8 cellular contexts compared by ENCODE assay signal in genomic region chr3:129628169-129628522, GRCh38. TPM values are rescaled to one million over a fixed set of nuclear protein-coding genes. Genes with fewer than 3 reads are reported as not detected.
DNase-seq lines count a peak whose midpoint lies in the region; FAIRE-seq and TF ChIP-seq lines count a peak whose summit lies in the region.

No MANE protein-coding gene starts in this region.

- no peaks in the 10 kb centered on the region for H3K27me3 Mint-ChIP-seq in astrocyte (ENCODE audit: low read depth, unreplicated experiment)

- H3K4me3 ChIP-seq in Loucy (ENCODE audit: low read length, poor library complexity, severe bottlenecking) (peak overlapping the region; percentile 85), astrocyte (ENCODE audit: insufficient read depth, low read depth, low read length) (peak overlapping the region; percentile 48), keratinocyte (ENCODE audit: control insufficient read depth in 2 of 3, extremely low read depth in 1 of 3, insufficient read depth in 2 of 3, low read depth in 1 of 3, low read length in 3 of 3) (peak overlapping the region in 1 of 3 experiments; percentile 73), stomach smooth muscle (ENCODE audit: low read length in 2 of 2) (peak overlapping the region; percentile 82 to 86)

- peaks cover 19% of the 10 kb centered on the region for H3K4me1 Mint-ChIP-seq in astrocyte (ENCODE audit: low read depth, unreplicated experiment)

- peak overlapping the region; percentile 86 for H3K4me3 Mint-ChIP-seq in astrocyte (ENCODE audit: unreplicated experiment)

- H3K4me1 ChIP-seq in Loucy (ENCODE audit: insufficient read depth, low read length, poor library complexity, severe bottlenecking) (peaks cover 22% of the 10 kb centered on the region), astrocyte (ENCODE audit: insufficient read depth, low read length) (peaks cover 35% of the 10 kb centered on the region), keratinocyte (ENCODE audit: control insufficient read depth, extremely low read depth, insufficient read depth, low read length) (peaks cover 26% of the 10 kb centered on the region), stomach smooth muscle (ENCODE audit: control insufficient read depth, insufficient read depth, low read length) (peaks cover 36% of the 10 kb centered on the region)

- H4K20me1 ChIP-seq in Loucy (ENCODE audit: insufficient read depth, low read length, poor library complexity, severe bottlenecking) (no peaks in the 10 kb centered on the region), astrocyte (ENCODE audit: insufficient read depth, low read length) (no peaks in the 10 kb centered on the region), keratinocyte (ENCODE audit: control insufficient read depth, extremely low read depth, insufficient read depth, low read length) (no peaks in the 10 kb centered on the region)

- no peak overlapping the region for H3K27ac ChIP-seq in astrocyte (ENCODE audit: low read depth, low read length)
- H3K27ac ChIP-seq in keratinocyte (ENCODE audit: control insufficient read depth, insufficient read depth, low read length): peak overlapping the region; percentile 90
- peak overlapping the region; percentile 88 for H3K27ac ChIP-seq in stomach smooth muscle (ENCODE audit: low read length)

- no peaks in the 10 kb centered on the region for H3K9me2 ChIP-seq in Loucy (replicated peaks; ENCODE audit: low read depth, low read length)

- peak overlapping the region; percentile 80 for H3K4me2 ChIP-seq in Loucy (ENCODE audit: low read depth, low read length, poor library complexity, severe bottlenecking)
- peak overlapping the region; percentile 90 for H3K4me2 ChIP-seq in astrocyte (ENCODE audit: low read length)
- H3K4me2 ChIP-seq in keratinocyte (ENCODE audit: control insufficient read depth, extremely low read depth, insufficient read depth, low read depth, low read length): peak overlapping the region; percentile 94

- H3K9me3 ChIP-seq in Loucy (ENCODE audit: insufficient read depth, low read depth, low read length) (no peaks in the 10 kb centered on the region), astrocyte (ENCODE audit: insufficient read depth, low read depth, low read length) (no peaks in the 10 kb centered on the region), keratinocyte (ENCODE audit: control insufficient read depth, low read depth, low read length) (no peaks in the 10 kb centered on the region), stomach smooth muscle (ENCODE audit: control insufficient read depth in 2 of 2, low read length in 2 of 2) (no peaks in the 10 kb centered on the region)

- in situ Hi-C loops in GM13976 (cut with MboI; ENCODE audit: low sequenced_read_pairs, unreplicated experiment): no loop called here

- no peaks in the 10 kb centered on the region for H3K27me3 ChIP-seq in Loucy (ENCODE audit: insufficient read depth, low read length, poor library complexity, severe bottlenecking)
- H3K27me3 ChIP-seq in astrocyte (ENCODE audit: insufficient read depth, low read length): no peaks in the 10 kb centered on the region
- H3K27me3 ChIP-seq in keratinocyte (ENCODE audit: control insufficient read depth, extremely low read depth, insufficient read depth, low read length): no peaks in the 10 kb centered on the region
- H3K27me3 ChIP-seq in stomach smooth muscle (ENCODE audit: control insufficient read depth in 1 of 2, insufficient read depth in 2 of 2, low read length in 2 of 2): no peaks in the 10 kb centered on the region

- H3K36me3 ChIP-seq in Loucy (ENCODE audit: insufficient read depth, low read length) (no peaks in the 10 kb centered on the region), astrocyte (ENCODE audit: insufficient read depth, low read length) (no peaks in the 10 kb centered on the region), keratinocyte (ENCODE audit: control insufficient read depth in 2 of 2, extremely low read depth in 1 of 2, insufficient read depth in 2 of 2, low read length in 2 of 2) (no peaks in the 10 kb centered on the region), stomach smooth muscle (ENCODE audit: control insufficient read depth in 2 of 2, insufficient read depth in 2 of 2, low read length in 2 of 2) (no peaks in the 10 kb centered on the region)

- dilution Hi-C loops in keratinocyte (cut with MboI; ENCODE audit: extremely low pct_ligation_motif_present, low sequenced_read_pairs): no loop called here

- FAIRE-seq in astrocyte (lab: Jason Lieb, UNC): no peak
- peak; percentile 63 for FAIRE-seq in keratinocyte (lab: Jason Lieb, UNC)

- H3K9me3 Mint-ChIP-seq in astrocyte (ENCODE audit: unreplicated experiment): no peaks in the 10 kb centered on the region

- no peak for DNase-seq in astrocyte (ENCODE audit: low read depth)
- DNase-seq in keratinocyte (ENCODE audit: low read depth, low spot score): no peak
- no peak for DNase-seq in nucleus accumbens (lab: John Stamatoyannopoulos, UW)
- DNase-seq in GM13976 (ENCODE audit: low spot score): no peak
- DNase-seq in Kasumi-1 (lab: John Stamatoyannopoulos, UW): no peak
- no peak for DNase-seq in NOMO-1 (lab: John Stamatoyannopoulos, UW; ENCODE audit: unreplicated experiment in 2 of 2)

- H2AFZ ChIP-seq in Loucy (ENCODE audit: low read length) (peak overlapping the region; percentile 91; the same call in 1 of the 2 replicates), astrocyte (ENCODE audit: low read depth, low read length) (peak overlapping the region; percentile 92), keratinocyte (ENCODE audit: control insufficient read depth, low read length) (peak overlapping the region; percentile 97)

- H3K9me1 ChIP-seq in keratinocyte (ENCODE audit: control insufficient read depth, extremely low read depth, insufficient read depth, low read length): no peaks in the 10 kb centered on the region

- H3K27ac Mint-ChIP-seq in astrocyte (ENCODE audit: unreplicated experiment): peak overlapping the region; percentile 99

- no peaks in the 10 kb centered on the region for H3K79me2 ChIP-seq in Loucy (ENCODE audit: insufficient read depth, low read length)
- H3K79me2 ChIP-seq in astrocyte (ENCODE audit: insufficient read depth, low read length): no peaks in the 10 kb centered on the region
- H3K79me2 ChIP-seq in keratinocyte (ENCODE audit: control insufficient read depth, insufficient read depth, low read length): no peaks in the 10 kb centered on the region

- no peaks in the 10 kb centered on the region for H3F3A ChIP-seq in Loucy (ENCODE audit: low read depth)

- H3K9ac ChIP-seq in Loucy (ENCODE audit: low read depth, low read length, poor library complexity, severe bottlenecking): peak overlapping the region; percentile 93
- H3K9ac ChIP-seq in astrocyte (ENCODE audit: low read length): peak overlapping the region; percentile 84
- peak overlapping the region; percentile 82 for H3K9ac ChIP-seq in keratinocyte (ENCODE audit: control insufficient read depth, extremely low read depth, insufficient read depth, low read length)
- H3K9ac ChIP-seq in stomach smooth muscle (ENCODE audit: low read length in 2 of 2): peak overlapping the region; percentile 78 to 86

- TF ChIP-seq CTCF in Loucy (conservative IDR thresholded peaks at IDR 0.05; ENCODE audit: low read length) (no peak), astrocyte (IDR thresholded peaks at IDR 0.05; ENCODE audit: insufficient read depth, low read depth, low read length) (no peak), keratinocyte (optimal IDR thresholded peaks at IDR 0.05 in 1 of 3, IDR thresholded peaks at IDR 0.05 in 1 of 3, conservative IDR thresholded peaks at IDR 0.05 in 1 of 3; ENCODE audit: extremely low read depth in 1 of 3, insufficient read depth in 2 of 3, low read length in 3 of 3) (no peak), GM13976 (IDR thresholded peaks at IDR 0.05; ENCODE audit: borderline replicate concordance, control extremely low read depth, extremely low read depth, insufficient read depth, missing control alignments) (no peak)

- H3K36me3 Mint-ChIP-seq in astrocyte (ENCODE audit: low read depth, unreplicated experiment): no peaks in the 10 kb centered on the region

RNA-seq across cellular contexts. Expression of gene PLXND1, which starts 21.7 kb away (rescaled TPM):
- 184 and 188 TPM in 2 replicates for total RNA-seq in astrocyte
- 0.09 to 0.36 TPM (median 0.25 TPM) in 3 replicates for polyA plus RNA-seq in keratinocyte
- 0.81 TPM for polyA plus RNA-seq in keratinocyte (2011; ENCODE audit: low read depth)
- 0.09 and 0.27 TPM in 2 replicates for polyA plus RNA-seq in keratinocyte (2011; cell fraction: cytosol; rRNA removed)
- 0.61 and 0.93 TPM in 2 replicates for polyA plus RNA-seq in keratinocyte (2011; cell fraction: nucleus; rRNA removed)
- polyA plus RNA-seq in keratinocyte (2012; ENCODE audit: low replicate concordance): 0.36 and 1.3 TPM in 2 replicates
- 0.10 to 0.92 TPM (median 0.59 TPM) in 3 replicates for polyA minus RNA-seq in keratinocyte
- polyA minus RNA-seq in keratinocyte (2011; cell fraction: cytosol; rRNA and poly(A)+ RNA removed): not detected
- polyA minus RNA-seq in keratinocyte (2011; cell fraction: nucleus; rRNA and poly(A)+ RNA removed): 1.8 and 1.9 TPM in 2 replicates
